Comparison of ENCODE assay signal across 11 cellular contexts in genomic region chr11:121446752-121447156, GRCh38. TPM values are rescaled to one million over a fixed set of nuclear protein-coding genes. Genes with fewer than 3 reads are reported as not detected.
DNase-seq lines count a peak whose midpoint lies in the region; ATAC-seq and TF ChIP-seq lines count a peak whose summit lies in the region.
"Had no signal": no experiment of that assay in that cellular context is flagged by ENCODE, and none has a peak within 500 bp of the region (broad histone marks: within the 10 kb centered on the region; RNA-seq: fewer than 3 reads in every experiment).

No MANE protein-coding gene starts in this region.

- POLR2A ChIA-PET in activated CD4-positive, alpha-beta T cell treated with anti-CD3 and anti-CD28 coated beads, Interleukin-2, amount 10 ng/mL, durations not matched to agents 7 days and 5 days (lab: Charles Lee), result no interaction called here

- H3K27me3 Mint-ChIP-seq in activated CD4-positive, alpha-beta T cell treated with anti-CD3 and anti-CD28 coated beads, Interleukin-2, amount 10 ng/mL, durations not matched to agents 7 days and 5 days, result no peaks in the 10 kb centered on the region
- H3K27me3 Mint-ChIP-seq in brain, result peaks cover 10% of the 10 kb centered on the region

- ATAC-seq in GM18517 (IDR thresholded peaks at IDR 0.05; ENCODE audit: unreplicated experiment), result no peak

- CTCF ChIA-PET in activated CD4-positive, alpha-beta T cell treated with anti-CD3 and anti-CD28 coated beads, Interleukin-2, amount 10 ng/mL, durations not matched to agents 7 days and 5 days (lab: Charles Lee), result interaction anchor here (0.5 to 1.3 kb wide), 2 partner anchors 19 to 1544 kb away, joined by 4 read pairs; no protein-coding TSS in a partner anchor

- no peak for TF ChIP-seq EP300 in Ishikawa (IDR thresholded peaks at IDR 0.05; ENCODE audit: borderline replicate concordance)

- H3K4me3 Mint-ChIP-seq in activated CD4-positive, alpha-beta T cell treated with anti-CD3 and anti-CD28 coated beads, Interleukin-2, amount 10 ng/mL, durations not matched to agents 7 days and 5 days, result no peak overlapping the region
- H3K4me3 Mint-ChIP-seq in brain, result peak overlapping the region in 1 of 5 experiments; percentile 81

- H3K9me3 Mint-ChIP-seq in activated CD4-positive, alpha-beta T cell treated with anti-CD3 and anti-CD28 coated beads, Interleukin-2, amount 10 ng/mL, durations not matched to agents 7 days and 5 days, result peaks cover 3% of the 10 kb centered on the region
- H3K9me3 Mint-ChIP-seq in brain, result peaks cover 2 to 13% (median 4%) of the 10 kb centered on the region in 5 experiments

- H3K4me1 Mint-ChIP-seq in activated CD4-positive, alpha-beta T cell treated with anti-CD3 and anti-CD28 coated beads, Interleukin-2, amount 10 ng/mL, durations not matched to agents 7 days and 5 days, result peaks cover 75% of the 10 kb centered on the region
- H3K4me1 Mint-ChIP-seq in brain, result peaks cover 22% of the 10 kb centered on the region

- DNase-seq in activated CD4-positive, alpha-beta T cell treated with anti-CD3 and anti-CD28 coated beads, Interleukin-2, amount 10 ng/mL, durations not matched to agents 7 days and 5 days, result no peak
- DNase-seq in activated CD4-positive, alpha-beta T cell treated with anti-CD3 and anti-CD28 coated beads, Interleukin-2, amount 50 U/mL, for 4 hours, result no peak
- DNase-seq in retinal pigment epithelial cell (ENCODE audit: low read depth) (no peak), LoVo (ENCODE audit: low spot score) (no peak)
- DNase-seq in stimulated activated CD4-positive, alpha-beta T cell treated with anti-CD3 and anti-CD28 coated beads, Interleukin-2, amount 100 ng/mL, for 24 hours, result no peak
- DNase-seq: ovary, tibial artery had no signal

- TF ChIP-seq CTCF in brain (conservative IDR thresholded peaks at IDR 0.05), result peak in 1 of 2 experiments; percentile 47
- peak; percentile 43 for TF ChIP-seq CTCF in retinal pigment epithelial cell (conservative IDR thresholded peaks at IDR 0.05; ENCODE audit: low read depth, low read length)

- peaks cover 60% of the 10 kb centered on the region for H3K36me3 Mint-ChIP-seq in activated CD4-positive, alpha-beta T cell treated with anti-CD3 and anti-CD28 coated beads, Interleukin-2, amount 10 ng/mL, durations not matched to agents 7 days and 5 days (ENCODE audit: low read depth)
- no peaks in the 10 kb centered on the region for H3K36me3 Mint-ChIP-seq in brain

- TF ChIP-seq RAD21 in Ishikawa (IDR thresholded peaks at IDR 0.05; ENCODE audit: low read depth), result peak; percentile 42

- peak overlapping the region; percentile 87 for H3K27ac Mint-ChIP-seq in activated CD4-positive, alpha-beta T cell treated with anti-CD3 and anti-CD28 coated beads, Interleukin-2, amount 10 ng/mL, durations not matched to agents 7 days and 5 days
- peak overlapping the region in 4 of 5 experiments; percentile 25 to 90 (median 50) for H3K27ac Mint-ChIP-seq in brain

- no peak overlapping the region for H3K4me3 ChIP-seq in retinal pigment epithelial cell (ENCODE audit: low read length)
- H3K4me3 ChIP-seq: coronary artery, ovary, tibial artery had no signal

TF ChIP-seq in Ishikawa, 13 proteins besides CTCF, POLR2A, EP300 and RAD21:
- TF ChIP-seq TAF1 (IDR thresholded peaks at IDR 0.05; ENCODE audit: low read depth) (no peak), FOXM1 (IDR thresholded peaks at IDR 0.05; ENCODE audit: borderline replicate concordance, low read depth) (no peak), YY1 (IDR thresholded peaks at IDR 0.05; ENCODE audit: low read depth) (no peak)

RNA-seq across cellular contexts. Expression of gene SORL1, which starts 5.4 kb away (rescaled TPM):
- 100 to 1,000 TPM; 197 to 207 TPM for total RNA-seq in activated CD4-positive, alpha-beta T cell treated with anti-CD3 and anti-CD28 coated beads, Interleukin-2, amount 10 ng/mL, durations not matched to agents 7 days and 5 days
- polyA plus RNA-seq in brain (ENCODE audit: insufficient read depth, low read depth, low replicate concordance), result 29.0 TPM
